In the genomic region with DNA sequence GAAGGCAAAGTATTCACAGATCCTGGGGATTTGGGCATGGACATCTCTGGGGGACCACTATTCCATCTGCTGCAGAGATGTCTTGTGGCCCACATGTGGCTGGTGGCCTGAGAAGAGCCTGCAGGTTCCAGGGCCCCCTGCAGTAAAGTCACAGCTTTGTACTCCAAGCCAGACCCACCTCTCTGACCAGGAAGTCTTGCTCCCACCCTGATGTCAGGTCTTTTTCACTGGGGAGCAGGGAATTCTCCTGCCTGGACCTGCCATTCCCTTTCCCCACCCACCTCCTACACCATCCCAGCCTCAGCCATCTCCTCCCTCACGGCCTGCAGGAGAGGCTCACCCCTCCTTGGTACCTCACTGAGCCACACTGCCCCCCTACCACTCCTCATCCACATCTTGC, we compare ENCODE assay signal across 8 cellular contexts.
"Had no signal": no experiment of that assay in that cellular context is flagged by ENCODE, and none has a peak within 500 bp of the region (broad histone marks: within the 10 kb centered on the region; RNA-seq: fewer than 3 reads in every experiment).

No MANE protein-coding gene starts in this region.

- H3K4me3 ChIP-seq: GM23248, HAP-1, K562 had no signal

- DNase-seq: GM23248, GOT3, HFFc6, IMR-90 had no signal

- H3K4me1 ChIP-seq: HAP-1 had no signal

- H3K9me3 ChIP-seq: HAP-1 had no signal

- H3K36me3 ChIP-seq: HAP-1 had no signal

- ATAC-seq: HCT116, K562 had no signal

- H3K27ac ChIP-seq: GM23248 had no signal

- H3K27ac Mint-ChIP-seq: HFFc6 had no signal

- H3K9ac ChIP-seq: GM23248 had no signal

- H3K4me3 Mint-ChIP-seq: HFFc6 had no signal

- FAIRE-seq: HTR-8/SVneo, K562 had no signal
